ENCODE assay signal across 23 cellular contexts in genomic region chr16:56919099-56919800, GRCh38. TPM values are rescaled to one million over a fixed set of nuclear protein-coding genes. Genes with fewer than 3 reads are reported as not detected.
DNase-seq lines count a peak whose midpoint lies in the region; ATAC-seq and TF ChIP-seq lines count a peak whose summit lies in the region.
"Had no signal": no experiment of that assay in that cellular context is flagged by ENCODE, and none has a peak within 500 bp of the region (broad histone marks: within the 10 kb centered on the region; RNA-seq: fewer than 3 reads in every experiment).

No MANE protein-coding gene starts in this region.

- H3K9me3 Mint-ChIP-seq in activated B cell treated with CpG ODN at 0.5 μM for 24 hours: peaks cover 3% of the 10 kb centered on the region
- peaks cover 6 to 19% of the 10 kb centered on the region in 2 donors for H3K9me3 Mint-ChIP-seq in stimulated activated naive B cell treated with anti-CD40 and anti-IgM and Interleukin-4, amounts not matched to agents 10 μg/mL and 1 μg/mL and 100 μg/mL, for 72 hours
- H3K9me3 Mint-ChIP-seq: effector memory CD8-positive, alpha-beta T cell; neural crest cell had no signal

- peak; percentile 16 for ATAC-seq in activated B cell treated with CpG ODN at 0.5 μM for 24 hours (ENCODE audit: low read depth)
- peak; percentile 37 for ATAC-seq in left lobe of liver
- peak; percentile 54 to 59 for ATAC-seq in stimulated activated naive B cell treated with anti-CD40 and anti-IgM and Interleukin-4, amounts not matched to agents 10 μg/mL and 1 μg/mL and 100 μg/mL, for 72 hours (replicated peaks)
- no peak for ATAC-seq in GM18505 (IDR thresholded peaks at IDR 0.05; ENCODE audit: unreplicated experiment)
- ATAC-seq in GM18511 (IDR thresholded peaks at IDR 0.05; ENCODE audit: unreplicated experiment): no peak
- ATAC-seq: effector memory CD8-positive, alpha-beta T cell had no signal

- peak overlapping the region; percentile 61 for H3K4me3 Mint-ChIP-seq in activated B cell treated with CpG ODN at 0.5 μM for 24 hours
- peak overlapping the region; percentile 79 to 81 for H3K4me3 Mint-ChIP-seq in stimulated activated naive B cell treated with anti-CD40 and anti-IgM and Interleukin-4, amounts not matched to agents 10 μg/mL and 1 μg/mL and 100 μg/mL, for 72 hours
- H3K4me3 Mint-ChIP-seq: effector memory CD8-positive, alpha-beta T cell; neural crest cell had no signal

- TF ChIP-seq POLR2A in GM18505 (IDR thresholded peaks at IDR 0.05; ENCODE audit: borderline replicate concordance, extremely low read depth, insufficient read depth, insufficient read length): no peak

- POLR2A ChIA-PET in activated B cell treated with CpG ODN at 0.5 μM for 24 hours (lab: Charles Lee): interaction anchor here (0.5 to 20.0 kb wide), 7 partner anchors 8 to 625 kb away, joined by 3 to 795 read pairs (median 6); partner anchors contain the start of gene HERPUD1

- DNase-seq in NCI-H748 (lab: John Stamatoyannopoulos, UW; ENCODE audit: unreplicated experiment) (peak; percentile 3), NCI-H748 treated with DMSO at 0.1 percent for 48 hours (lab: John Stamatoyannopoulos, UW) (no peak), activated B cell treated with CpG ODN at 0.5 μM for 24 hours (no peak), left lobe of liver (ENCODE audit: low spot score) (no peak), NCI-H187 treated with DMSO at 0.1 percent for 48 hours (lab: John Stamatoyannopoulos, UW) (no peak)
- no peak for DNase-seq in stimulated activated naive B cell treated with anti-CD40 and anti-IgM and Interleukin-4, amounts not matched to agents 10 μg/mL and 1 μg/mL and 100 μg/mL, for 72 hours
- DNase-seq: activated CD4-positive, CD25-positive, alpha-beta regulatory T cell treated with anti-CD3 and anti-CD28 coated beads, Interleukin-2, amount 50 U/mL, for 72 hours; activated CD8-positive, alpha-beta memory T cell treated with anti-CD3 and anti-CD28 coated beads, Interleukin-2, amount 50 U/mL, for 4 hours; DMS 273 treated with DMSO at 0.1 percent for 48 hours; effector memory CD8-positive, alpha-beta T cell; hippocampal formation; kidney; midbrain; NCI-H2029; NCI-H510A treated with DMSO at 0.1 percent for 48 hours; SJCRH30; spleen had no signal

- no peaks in the 10 kb centered on the region for H3K36me3 Mint-ChIP-seq in activated B cell treated with CpG ODN at 0.5 μM for 24 hours (ENCODE audit: low read depth)
- H3K36me3 Mint-ChIP-seq in stimulated activated naive B cell treated with anti-CD40 and anti-IgM and Interleukin-4, amounts not matched to agents 10 μg/mL and 1 μg/mL and 100 μg/mL, for 72 hours: peaks cover 12 to 40% of the 10 kb centered on the region in 2 donors

- H3K4me1 Mint-ChIP-seq in activated B cell treated with CpG ODN at 0.5 μM for 24 hours: peaks cover 77% of the 10 kb centered on the region
- peaks cover 63 to 79% of the 10 kb centered on the region in 2 donors for H3K4me1 Mint-ChIP-seq in stimulated activated naive B cell treated with anti-CD40 and anti-IgM and Interleukin-4, amounts not matched to agents 10 μg/mL and 1 μg/mL and 100 μg/mL, for 72 hours

- intact Hi-C loops in activated B cell treated with CpG ODN at 0.5 μM for 24 hours (cut with micrococcal nuclease): no loop called here

- CTCF ChIA-PET in activated B cell treated with CpG ODN at 0.5 μM for 24 hours (lab: Charles Lee): interaction anchor here (1.0 to 2.4 kb wide), 4 partner anchors 12 to 73 kb away, joined by 3 to 13 read pairs (median 5); partner anchors contain the start of gene HERPUD1

- no peak for TF ChIP-seq CTCF in activated B cell treated with CpG ODN at 0.5 μM for 24 hours (IDR thresholded peaks at IDR 0.05)

- no peaks in the 10 kb centered on the region for H3K27me3 Mint-ChIP-seq in activated B cell treated with CpG ODN at 0.5 μM for 24 hours
- H3K27me3 Mint-ChIP-seq in stimulated activated naive B cell treated with anti-CD40 and anti-IgM and Interleukin-4, amounts not matched to agents 10 μg/mL and 1 μg/mL and 100 μg/mL, for 72 hours: no peaks in the 10 kb centered on the region

- peak overlapping the region; percentile 96 for H3K27ac Mint-ChIP-seq in activated B cell treated with CpG ODN at 0.5 μM for 24 hours
- H3K27ac Mint-ChIP-seq in stimulated activated naive B cell treated with anti-CD40 and anti-IgM and Interleukin-4, amounts not matched to agents 10 μg/mL and 1 μg/mL and 100 μg/mL, for 72 hours: peak overlapping the region; percentile 99
- H3K27ac Mint-ChIP-seq: effector memory CD8-positive, alpha-beta T cell had no signal

RNA-seq across cellular contexts. Expression of gene HERPUD1, which starts 12.7 kb away (rescaled TPM):
- total RNA-seq in activated B cell treated with CpG ODN at 0.5 μM for 24 hours (766 and 820 TPM in 2 replicates), left lobe of liver (122 TPM)

RNA-seq across cellular contexts. Expression of gene CETP, which starts 42.5 kb away (rescaled TPM):
- total RNA-seq in activated B cell treated with CpG ODN at 0.5 μM for 24 hours (1.0 and 1.4 TPM in 2 replicates), left lobe of liver (3.8 TPM)
- total RNA-seq: A172, chondrocyte, neural crest cell, tibial nerve had no signal

RNA-seq across cellular contexts. Expression of gene SLC12A3, which starts 54.2 kb away (rescaled TPM):
- total RNA-seq in activated B cell treated with CpG ODN at 0.5 μM for 24 hours (3.8 and 5.0 TPM in 2 replicates), left lobe of liver (not detected)
- total RNA-seq: A172, chondrocyte, neural crest cell, SJCRH30, tibial nerve had no signal

Comparison
In these comparisons a context has a peak if more than half of its experiments do, and no peak if none do; other contexts are left out.
1. ATAC-seq: peak in activated B cell treated with CpG ODN at 0.5 μM for 24 hours (single experiment), left lobe of liver (single experiment) and stimulated activated naive B cell treated with anti-CD40 and anti-IgM and Interleukin-4, amounts not matched to agents 10 μg/mL and 1 μg/mL and 100 μg/mL, for 72 hours (2 of 2); none in GM18505 (single experiment) and GM18511 (single experiment).